In genomic region chr18:58848685-58849084, GRCh38 we compare ENCODE assay signal across 20 cellular contexts. TPM values are rescaled to one million over a fixed set of nuclear protein-coding genes. Genes with fewer than 3 reads are reported as not detected.
DNase-seq lines count a peak whose midpoint lies in the region; ATAC-seq, FAIRE-seq and TF ChIP-seq lines count a peak whose summit lies in the region.
"Had no signal": no experiment of that assay in that cellular context is flagged by ENCODE, and none has a peak within 500 bp of the region (broad histone marks: within the 10 kb centered on the region; RNA-seq: fewer than 3 reads in every experiment).

No MANE protein-coding gene starts in this region.

- no peak overlapping the region for H2BK5ac ChIP-seq in neuronal stem cell (ENCODE audit: low read length)

- BruUV-seq in PC-3 (replicated peaks; lab: Mats Ljungman, UMichigan) = no TSS peak
- no TSS peak for BruUV-seq in HepG2 (replicated peaks; lab: Mats Ljungman, UMichigan)

- H3K36me3 ChIP-seq in PC-3 (ENCODE audit: low read depth, low read length) = no peaks in the 10 kb centered on the region
- no peaks in the 10 kb centered on the region for H3K36me3 ChIP-seq in neuronal stem cell (replicated peaks in 1 of 2; ENCODE audit: control insufficient read depth in 2 of 2, insufficient read depth in 2 of 2, low read length in 2 of 2)
- no peaks in the 10 kb centered on the region for H3K36me3 ChIP-seq in HepG2 (replicated peaks in 1 of 2; ENCODE audit: control insufficient read depth in 1 of 2, insufficient read depth in 2 of 2, low read length in 2 of 2)
- H3K36me3 ChIP-seq: BE2C, left ventricle myocardium inferior, thyroid gland had no signal

- no peak overlapping the region for H3K4me3 ChIP-seq in PC-3 (ENCODE audit: low read length)
- no peak overlapping the region for H3K4me3 ChIP-seq in epithelial cell of esophagus (ENCODE audit: low read length)
- no peak overlapping the region for H3K4me3 ChIP-seq in neuronal stem cell (ENCODE audit: low read length in 2 of 2)
- no peak overlapping the region for H3K4me3 ChIP-seq in HepG2 (replicated peaks in 1 of 3; ENCODE audit: insufficient read depth in 1 of 3, low read depth in 2 of 3, low read length in 3 of 3)
- H3K4me3 ChIP-seq: GM12878, left ventricle myocardium inferior, thyroid gland had no signal

- H4K91ac ChIP-seq in neuronal stem cell (ENCODE audit: low read depth, low read length, poor library complexity) = no peak overlapping the region

- H3K27ac ChIP-seq in PC-3 (ENCODE audit: low read length) (peak overlapping the region; percentile 97), neuronal stem cell (replicated peaks; ENCODE audit: low read length) (no peak overlapping the region), HepG2 (ENCODE audit: extremely low read length, insufficient read depth, low read length) (no peak overlapping the region)
- H3K27ac ChIP-seq: left ventricle myocardium inferior, thyroid gland had no signal

- H3K9ac ChIP-seq in PC-3 (ENCODE audit: low read length) = peak overlapping the region; percentile 77
- no peak overlapping the region for H3K9ac ChIP-seq in neuronal stem cell (ENCODE audit: low read depth, low read length, poor library complexity)
- H3K9ac ChIP-seq in HepG2 (ENCODE audit: insufficient read depth, low read depth, low read length) = no peak overlapping the region

- no peaks in the 10 kb centered on the region for H3K27me3 ChIP-seq in PC-3 (ENCODE audit: low read length)
- H3K27me3 ChIP-seq in neuronal stem cell (ENCODE audit: control insufficient read depth in 3 of 3, insufficient read depth in 3 of 3, low read depth in 1 of 3, low read length in 3 of 3) = no peaks in the 10 kb centered on the region
- peaks cover 0 to 21% of the 10 kb centered on the region in 2 experiments; a peak in 3 of 5 replicates for H3K27me3 ChIP-seq in HepG2 (ENCODE audit: control insufficient read depth in 1 of 2, insufficient read depth in 2 of 2, low read length in 2 of 2)
- H3K27me3 ChIP-seq: BE2C, thyroid gland had no signal

- peaks cover 3% of the 10 kb centered on the region for H3F3A ChIP-seq in PC-3 (ENCODE audit: low read length, unreplicated experiment)

- H2AFZ ChIP-seq in PC-3 (ENCODE audit: low read length) (no peak overlapping the region), neuronal stem cell (ENCODE audit: low read length) (no peak overlapping the region), HepG2 (ENCODE audit: low read length) (no peak overlapping the region)

- peak overlapping the region; percentile 10 for H2AK5ac ChIP-seq in neuronal stem cell (ENCODE audit: low read depth, low read length)

- no peak overlapping the region for H2BK120ac ChIP-seq in neuronal stem cell (ENCODE audit: low read depth, low read length)

- no peaks in the 10 kb centered on the region for H3K79me1 ChIP-seq in neuronal stem cell (ENCODE audit: low read depth, low read length)

- peaks cover 37% of the 10 kb centered on the region for H3K4me1 ChIP-seq in PC-3 (ENCODE audit: insufficient read depth, low read length)
- H3K4me1 ChIP-seq in neuronal stem cell (ENCODE audit: control insufficient read depth in 2 of 2, insufficient read depth in 1 of 2, low read depth in 1 of 2, low read length in 2 of 2) = peaks cover 29 to 30% of the 10 kb centered on the region in 2 donors
- no peaks in the 10 kb centered on the region for H3K4me1 ChIP-seq in HepG2 (ENCODE audit: insufficient read depth, low read length)
- H3K4me1 ChIP-seq: BE2C had no signal

- FAIRE-seq in HepG2 (lab: Jason Lieb, UNC) = no peak
- FAIRE-seq: GM12878 had no signal

- no peaks in the 10 kb centered on the region for H3K9me2 ChIP-seq in PC-3 (replicated peaks; ENCODE audit: low read length)

- no peak for TF ChIP-seq POLR2A in HepG2 (IDR thresholded peaks at IDR 0.05; ENCODE audit: insufficient read depth in 1 of 2, low read depth in 2 of 2, low read length in 2 of 2)

- POLR2A ChIA-PET in PC-3 (lab: Charles Lee; ENCODE audit: unreplicated experiment) = no interaction called here
- POLR2A ChIA-PET in HepG2 (lab: Yijun Ruan, JAX) = no interaction called here

- no peak overlapping the region for H2BK15ac ChIP-seq in neuronal stem cell (ENCODE audit: low read length)

- H4K20me1 ChIP-seq in PC-3 (ENCODE audit: low read length) (no peaks in the 10 kb centered on the region), HepG2 (ENCODE audit: insufficient read depth, low read length) (no peaks in the 10 kb centered on the region)

- H3K4ac ChIP-seq in neuronal stem cell (ENCODE audit: low read length) = no peak overlapping the region

- no CpG with 5 or more reads among the region's 3 CpGs for WGBS in neuronal stem cell (ENCODE audit: extremely low coverage in 2 of 2, insufficient read length in 2 of 2, insufficient replicate concordance in 1 of 2), 2 donors
- WGBS in HepG2 (ENCODE audit: low lambda C conversion rate) = 39% methylated on average over 3 of the region's 3 CpGs

- H3K9me3 ChIP-seq in PC-3 (ENCODE audit: low read length) = no peaks in the 10 kb centered on the region
- H3K9me3 ChIP-seq in neuronal stem cell (replicated peaks in 1 of 2; ENCODE audit: control insufficient read depth in 2 of 2, insufficient read depth in 1 of 2, low read depth in 1 of 2, low read length in 2 of 2) = peaks cover 0 to 6% of the 10 kb centered on the region in 2 donors
- H3K9me3 ChIP-seq in HepG2 (ENCODE audit: low read length) = no peaks in the 10 kb centered on the region
- H3K9me3 ChIP-seq: BE2C, left ventricle myocardium inferior, thyroid gland had no signal

- DNase-seq in H4 (ENCODE audit: low spot score) = peak; percentile 85
- DNase-seq in PC-3 = peak; percentile 95
- peak; percentile 94 for DNase-seq in epithelial cell of esophagus (ENCODE audit: low read depth)
- no peak for DNase-seq in neuronal stem cell (ENCODE audit: low spot score)
- DNase-seq in KBM-7 = no peak
- no peak for DNase-seq in HepG2 (ENCODE audit: low spot score)
- no peak for DNase-seq in putamen (ENCODE audit: low spot score)
- DNase-seq: activated CD4-positive, alpha-beta T cell treated with anti-CD3 and anti-CD28 coated beads for 36 hours; activated naive CD8-positive, alpha-beta T cell treated with anti-CD3 and anti-CD28 coated beads for 36 hours; BE2C; DMS79 treated with DMSO at 0.1 percent for 48 hours; left ventricle myocardium inferior; NCI-H1436 treated with DMSO at 0.1 percent for 48 hours; NCI-H524; right cardiac atrium; stimulated activated CD4-positive, alpha-beta T cell treated with anti-CD3 and anti-CD28 coated beads, Interleukin-2, amount 100 ng/mL, for 48 hours; thyroid gland had no signal

- no peak overlapping the region for H4K8ac ChIP-seq in neuronal stem cell (ENCODE audit: low read depth, low read length)

- TF ChIP-seq EP300 in HepG2 (IDR thresholded peaks at IDR 0.05; ENCODE audit: low read depth in 2 of 2, low read length in 2 of 2) = no peak
- TF ChIP-seq EP300 in HepG2 (CRISPR knock-in tag; IDR thresholded peaks at IDR 0.05; ENCODE audit: borderline replicate concordance) = no peak

- intact Hi-C loops in PC-3 (cut with micrococcal nuclease) = no loop called here
- intact Hi-C loops in HepG2 (cut with micrococcal nuclease; ENCODE audit: unreplicated experiment) = no loop called here

- CTCF ChIA-PET in PC-3 (lab: Charles Lee) = no interaction called here
- CTCF ChIA-PET in HepG2 (lab: Yijun Ruan, JAX; ENCODE audit: low intra/inter-chr PET ratio, low total read pairs) = no interaction called here

- no peak for TF ChIP-seq RAD21 in HepG2 (CRISPR knock-in tag; IDR thresholded peaks at IDR 0.05)

- H2BK12ac ChIP-seq in neuronal stem cell (ENCODE audit: low read length) = no peak overlapping the region

- H3K23ac ChIP-seq in neuronal stem cell (ENCODE audit: low read depth, low read length, poor library complexity) = no peak overlapping the region

- peak overlapping the region; percentile 59 for H3K4me2 ChIP-seq in PC-3 (ENCODE audit: low read length)
- no peak overlapping the region for H3K4me2 ChIP-seq in neuronal stem cell (ENCODE audit: insufficient read depth, low read length, poor library complexity, severe bottlenecking)
- H3K4me2 ChIP-seq in HepG2 (ENCODE audit: low read depth, low read length) = no peak overlapping the region

- H3K79me2 ChIP-seq in PC-3 (ENCODE audit: low read length) (no peaks in the 10 kb centered on the region), HepG2 (ENCODE audit: insufficient read depth, low read length) (no peaks in the 10 kb centered on the region)

- H3K14ac ChIP-seq in neuronal stem cell (ENCODE audit: low read length) = no peak overlapping the region

- H3K18ac ChIP-seq in neuronal stem cell (ENCODE audit: low read length) = no peak overlapping the region

- ATAC-seq in PC-3 = peak; percentile 76
- ATAC-seq in HG03280 (IDR thresholded peaks at IDR 0.05; ENCODE audit: unreplicated experiment) = no peak
- ATAC-seq in HepG2 = no peak
- ATAC-seq: activated CD4-positive, alpha-beta T cell treated with anti-CD3 and anti-CD28 coated beads for 36 hours; GM12878; natural killer cell treated with Interleukin-12 subunit alpha and Interleukin-12 subunit beta and Interleukin-15 and Interleukin-18, amount 100 ng/mL, for 72 hours; right cardiac atrium had no signal

- TF ChIP-seq CTCF in PC-3 (conservative IDR thresholded peaks at IDR 0.05; ENCODE audit: low read depth, low read length) (no peak), epithelial cell of esophagus (IDR thresholded peaks at IDR 0.05; ENCODE audit: insufficient read depth, low read depth, low read length, missing control alignments) (no peak), HepG2 (CRISPR knock-in tag; IDR thresholded peaks at IDR 0.05) (no peak)

- in situ Hi-C loops in KBM-7 (cut with MboI; ENCODE audit: low pct_unique_long_range_greater_than_20kb, low sequenced_read_pairs) = no loop called here
- in situ Hi-C loops in HepG2 (cut with HindIII; ENCODE audit: extremely low pct_ligation_motif_present, low pct_unique_long_range_greater_than_20kb) = no loop called here

RNA-seq across cellular contexts. Expression of gene ZNF532, which starts 16.0 kb away (rescaled TPM):
- total RNA-seq in H4 (2014; rRNA removed; shearing (Covaris generic)) = 57.8 and 75.1 TPM in 2 replicates
- total RNA-seq in PC-3 (2014; rRNA removed) = 47.3 and 62.6 TPM in 2 replicates
- 101 TPM for polyA plus RNA-seq in neuronal stem cell (2013, experiment 1 of 2)
- polyA plus RNA-seq in neuronal stem cell (2013, experiment 2 of 2) = 101 TPM
- not detected in 2 replicates for total RNA-seq in HepG2 (2016; rRNA removed; fragmentation: Illumina TruSeq; extraction: Trizol)
- total RNA-seq in HepG2 (2016; cell fraction: cytosol; rRNA removed; fragmentation: Illumina TruSeq; extraction: Trizol; ENCODE audit: low read depth) = not detected in 2 replicates
- not detected in 2 replicates for total RNA-seq in HepG2 (2016; cell fraction: insoluble cytoplasmic fraction; rRNA removed; fragmentation: Illumina TruSeq; extraction: Trizol)
- not detected in 2 replicates for total RNA-seq in HepG2 (2016; cell fraction: membrane; rRNA removed; fragmentation: Illumina TruSeq; extraction: Trizol)
- not detected in 2 replicates for total RNA-seq in HepG2 (2016; cell fraction: nucleus; rRNA removed; fragmentation: Illumina TruSeq; extraction: Trizol)
- polyA plus RNA-seq in HepG2 (2011; rRNA removed) = not detected in 2 replicates
- 0.04 TPM in 1 of 2 replicates, not detected in the other for polyA plus RNA-seq in HepG2 (2011; cell fraction: cytosol; rRNA removed)
- polyA plus RNA-seq in HepG2 (2011; cell fraction: nucleus; rRNA removed) = not detected in 2 replicates
- not detected in 2 replicates for polyA plus RNA-seq in HepG2 (2012)
- polyA plus RNA-seq in HepG2 (2016; cell fraction: cytosol; fragmentation: Illumina TruSeq; extraction: Trizol; ENCODE audit: low read depth) = not detected in 2 replicates
- not detected in 2 replicates for polyA plus RNA-seq in HepG2 (2016; cell fraction: insoluble cytoplasmic fraction; fragmentation: Illumina TruSeq; extraction: Trizol; ENCODE audit: low read depth)
- not detected in 2 replicates for polyA plus RNA-seq in HepG2 (2016; cell fraction: membrane; fragmentation: Illumina TruSeq; extraction: Trizol; ENCODE audit: low read depth)
- not detected in 2 replicates for polyA plus RNA-seq in HepG2 (2016; cell fraction: nucleus; fragmentation: Illumina TruSeq; extraction: Trizol; ENCODE audit: insufficient read depth, low read depth)
- polyA minus RNA-seq in HepG2 (2011; rRNA and poly(A)+ RNA removed; ENCODE audit: low replicate concordance) = 62.5 TPM in 1 of 2 replicates, not detected in the other
- 1.1 TPM in 1 of 2 replicates, not detected in the other for polyA minus RNA-seq in HepG2 (2011; cell fraction: cytosol; rRNA and poly(A)+ RNA removed)
- polyA minus RNA-seq in HepG2 (2011; cell fraction: nucleus; rRNA and poly(A)+ RNA removed) = not detected in 2 replicates

Comparison
In these comparisons a context has a peak if more than half of its experiments do, and no peak if none do; other contexts are left out.
1. DNase-seq: peak in H4 (single experiment), PC-3 (single experiment) and epithelial cell of esophagus (single experiment); none in neuronal stem cell (single experiment), KBM-7 (single experiment), HepG2 (single experiment) and putamen (single experiment).
2. RNA of gene ZNF532, which starts 16.0 kb away (total RNA-seq): 57.8 to 75.1 TPM in H4 and 47.3 to 62.6 TPM in PC-3; not detected in HepG2; every median in the first group is over 10 times any median in the second.